8 cellular contexts compared by ENCODE assay signal in genomic region chr3:184260571-184261269, GRCh38. TPM values are rescaled to one million over a fixed set of nuclear protein-coding genes. Genes with fewer than 3 reads are reported as not detected.
A peak's percentile ranks its signal among the peaks of the same experiment; 100 is the strongest.
DNase-seq lines count a peak whose midpoint lies in the region; ATAC-seq, FAIRE-seq and TF ChIP-seq lines count a peak whose summit lies in the region.

No MANE protein-coding gene starts in this region.

- WGBS in H1 (ENCODE audit: extremely low coverage in 1 of 2, insufficient coverage in 1 of 2, insufficient read length in 1 of 2, insufficient replicate concordance in 2 of 2, low coverage in 1 of 2, low lambda C conversion rate in 2 of 2, missing lambda C conversion rate in 1 of 2), 2 experiments, result 2% methylated on average over 43 of the region's 55 CpGs; no CpG with 5 or more reads in 1 of the 2 experiments

- no peaks in the 10 kb centered on the region; the same call in 1 of the 2 replicates for H3K27me3 ChIP-seq in Panc1 (ENCODE audit: control insufficient read depth, insufficient read depth, low read length)
- H3K27me3 ChIP-seq in H1 (replicated peaks in 1 of 4; ENCODE audit: control insufficient read depth in 3 of 4, extremely low read depth in 1 of 4, insufficient read depth in 3 of 4, low read length in 3 of 4), result peaks cover 7 to 50% (median 38%) of the 10 kb centered on the region in 4 experiments

- intact Hi-C loops in Panc1 (cut with micrococcal nuclease; ENCODE audit: unreplicated experiment), result no loop called here

- no peak overlapping the region; the same call in 1 of the 2 replicates for H2AFZ ChIP-seq in H1 (ENCODE audit: low read length)

- no peak overlapping the region for H4K91ac ChIP-seq in H1 (replicated peaks; ENCODE audit: insufficient read length, low read length)

- peak; percentile 1; the same call in 1 of the 2 replicates for ATAC-seq in Panc1

- H3K14ac ChIP-seq in H1 (ENCODE audit: insufficient read length), result no peak overlapping the region

- peak overlapping the region; percentile 89 to 97 for H3K4me2 ChIP-seq in H1 (ENCODE audit: insufficient read depth in 1 of 2, low read depth in 2 of 2, low read length in 2 of 2)

- TF ChIP-seq EP300 in H1 (IDR thresholded peaks at IDR 0.05; ENCODE audit: borderline replicate concordance in 1 of 2, low read depth in 2 of 2, low read length in 2 of 2), result no peak

- in situ Hi-C loops in Panc1 (cut with HindIII; ENCODE audit: low pct_unique_long_range_greater_than_20kb, low sequenced_read_pairs), result no loop called here

- no peaks in the 10 kb centered on the region for H3K79me2 ChIP-seq in H1 (ENCODE audit: control insufficient read depth in 1 of 2, insufficient read depth in 2 of 2, low read length in 2 of 2)

- H2AK5ac ChIP-seq in H1 (ENCODE audit: low read depth, low read length), result no peak overlapping the region

- peak overlapping the region; percentile 38; the same call in 1 of the 2 replicates for H4K8ac ChIP-seq in H1 (ENCODE audit: extremely low read depth, insufficient read depth, low read length)

- no peak overlapping the region for H2BK12ac ChIP-seq in H1 (ENCODE audit: low read depth, low read length)

- BruUV-seq in Panc1 (replicated peaks; lab: Mats Ljungman, UMichigan), result no TSS peak

- no peak overlapping the region for H2BK15ac ChIP-seq in H1 (ENCODE audit: low read length)

- CTCF ChIA-PET in Panc1 (lab: Charles Lee) (interaction anchor here (0.6 to 1.8 kb wide), 2 partner anchors 11 to 403 kb away, joined by 4 to 5 read pairs; partner anchors contain the start of gene EEF1AKMT4), H1 (lab: Charles Lee; ENCODE audit: partially characterized antibody) (interaction anchor here (0.7 to 14.0 kb wide), 9 partner anchors 11 to 356 kb away, joined by 3 to 136 read pairs (median 4); partner anchors contain the start of genes EEF1AKMT4 and VWA5B2)

- H3K4ac ChIP-seq in H1 (replicated peaks; ENCODE audit: insufficient read length, low read depth, low read length), result no peak overlapping the region

- H3K27ac ChIP-seq in Panc1 (ENCODE audit: low read length), result no peak overlapping the region
- no peak overlapping the region for H3K27ac ChIP-seq in H1 (ENCODE audit: low read depth, low read length)

- H3K9me3 ChIP-seq in Panc1 (ENCODE audit: control insufficient read depth, insufficient read depth, low read depth, low read length) (no peaks in the 10 kb centered on the region), H1 (ENCODE audit: insufficient read depth in 2 of 2, low read depth in 1 of 2, low read length in 1 of 2) (no peaks in the 10 kb centered on the region)

- no peak overlapping the region for H3K23ac ChIP-seq in H1 (ENCODE audit: insufficient read length)

- no peak overlapping the region for H2BK5ac ChIP-seq in H1 (ENCODE audit: low read depth, low read length)

- DNase-seq in NCI-H146 (lab: John Stamatoyannopoulos, UW) (peak; percentile 63), NCI-H146 treated with DMSO at 0.1 percent for 48 hours (lab: John Stamatoyannopoulos, UW; ENCODE audit: unreplicated experiment) (no peak), Panc1 (ENCODE audit: low read depth, low spot score) (no peak), H1 (ENCODE audit: low read depth in 1 of 2, low spot score in 2 of 2) (peak in 1 of 2 experiments; percentile 79), retina (peak; percentile 75), kidney glomerular epithelial cell (lab: John Stamatoyannopoulos, UW) (no peak), NCI-H2196 (lab: John Stamatoyannopoulos, UW; ENCODE audit: unreplicated experiment) (no peak), HUDEP-2 (lab: John Stamatoyannopoulos, UW; ENCODE audit: unreplicated experiment in 76 of 76) (no peak)

- H4K20me1 ChIP-seq in H1 (replicated peaks in 1 of 2; ENCODE audit: control insufficient read depth in 1 of 2, insufficient read depth in 2 of 2, low read length in 2 of 2), result peaks cover 14 to 19% of the 10 kb centered on the region in 2 experiments

- POLR2A ChIA-PET in Panc1 (lab: Charles Lee), result interaction anchor here (0.6 kb wide), 1 partner anchor 112 kb away, joined by 6 read pairs; no protein-coding TSS in a partner anchor
- POLR2A ChIA-PET in H1 (lab: Charles Lee; ENCODE audit: partially characterized antibody), result interaction anchor here (0.6 to 3.1 kb wide), 13 partner anchors 11 to 126 kb away, joined by 3 to 9 read pairs (median 6); partner anchors contain the start of genes ABCF3, ALG3, ECE2 and EEF1AKMT4

- H3K79me1 ChIP-seq in H1 (ENCODE audit: low read depth, low read length), result no peaks in the 10 kb centered on the region

- H3K56ac ChIP-seq in H1 (replicated peaks; ENCODE audit: insufficient read length, low read depth, low read length), result no peak overlapping the region

- no peak overlapping the region for H4K5ac ChIP-seq in H1 (ENCODE audit: insufficient read length, low read depth, low read length)

- TF ChIP-seq CTCF in Panc1 (IDR thresholded peaks at IDR 0.05) (no peak), H1 (IDR thresholded peaks at IDR 0.05; ENCODE audit: control extremely low read depth in 1 of 3, insufficient read depth in 1 of 3, low read depth in 1 of 3, low read length in 3 of 3) (no peak; a peak in 1 of 4 replicates)

- no peak overlapping the region for H2BK120ac ChIP-seq in H1 (replicated peaks; ENCODE audit: low read depth, low read length)

- H3K4me1 ChIP-seq in Panc1 (ENCODE audit: control insufficient read depth, insufficient read depth, low read length) (0 out of 2 replicates have a peak, but pooled peaks cover 4% of the 10 kb centered on the region), H1 (replicated peaks in 1 of 4; ENCODE audit: control insufficient read depth in 3 of 4, insufficient read depth in 4 of 4, low read length in 3 of 4) (peaks cover 0 to 17% (median 8%) of the 10 kb centered on the region in 4 experiments; a peak in 4 of 7 replicates)

- H3K9ac ChIP-seq in H1 (replicated peaks in 1 of 4; ENCODE audit: extremely low read depth in 1 of 4, low read depth in 3 of 4, low read length in 3 of 4), result peak overlapping the region in 2 of 4 experiments; percentile 37 to 62; a peak in 4 of 7 replicates

- no peak overlapping the region for H2BK20ac ChIP-seq in H1 (ENCODE audit: low read length)

- peak overlapping the region; percentile 47 to 54 for H3K4me3 ChIP-seq in Panc1 (ENCODE audit: low read depth in 2 of 2, low read length in 2 of 2)
- peak overlapping the region; percentile 36 to 84 (median 58) for H3K4me3 ChIP-seq in H1 (ENCODE audit: extremely low read depth in 1 of 4, insufficient read depth in 2 of 4, low read depth in 3 of 4, low read length in 4 of 4)

- peaks cover 22% of the 10 kb centered on the region for H3K23me2 ChIP-seq in H1 (ENCODE audit: low read depth, low read length)

- no peak for FAIRE-seq in H1 (lab: Jason Lieb, UNC)

- TF ChIP-seq POLR2A in H1 (IDR thresholded peaks at IDR 0.05; ENCODE audit: control extremely low read depth in 1 of 2, low read depth in 2 of 2, low read length in 2 of 2), result no peak

- H3K36me3 ChIP-seq in Panc1 (ENCODE audit: control insufficient read depth, insufficient read depth, low read length) (no peaks in the 10 kb centered on the region), H1 (ENCODE audit: control insufficient read depth in 2 of 4, insufficient read depth in 4 of 4, low read length in 3 of 4) (no peaks in the 10 kb centered on the region)

- no peak for TF ChIP-seq RAD21 in H1 (IDR thresholded peaks at IDR 0.05 in 1 of 2, conservative IDR thresholded peaks at IDR 0.05 in 1 of 2; ENCODE audit: low read depth in 2 of 2, low read length in 2 of 2)

- H3K18ac ChIP-seq in H1 (ENCODE audit: extremely low read depth, low read length), result no peak overlapping the region; the same call in 1 of the 2 replicates

RNA-seq across cellular contexts. Expression of gene CAMK2N2, which starts 0.6 kb away (rescaled TPM):
- 5.7 TPM for total RNA-seq in Panc1 (2021; ENCODE audit: unreplicated experiment)
- polyA plus RNA-seq in Panc1 (2012; ENCODE audit: insufficient read length), result 4.3 TPM
- total RNA-seq in H1 (2021; fragmentation: NEBNext Ultra II Directional; extraction: Animal tissue kit (Norgen Biotek cat#: 25700)), result 16.9 and 17.7 TPM in 2 replicates
- 4.0 and 6.1 TPM in 2 replicates for polyA plus RNA-seq in H1 (2011; rRNA removed)
- polyA plus RNA-seq in H1 (2011; cell fraction: cytosol; rRNA removed), result 1.9 TPM
- 5.2 TPM for polyA plus RNA-seq in H1 (2011; cell fraction: nucleus; rRNA removed)
- 7.8 to 12.7 TPM (median 9.4 TPM) in 4 replicates for polyA plus RNA-seq in H1 (2012, experiment 1 of 2)
- polyA plus RNA-seq in H1 (2012, experiment 2 of 2), result 8.9 TPM
- 11.5 TPM for polyA plus RNA-seq in H1 (2013, experiment 1 of 2)
- 11.3 TPM for polyA plus RNA-seq in H1 (2013, experiment 2 of 2)
- polyA minus RNA-seq in H1 (2011; rRNA and poly(A)+ RNA removed), result 1.9 and 2.3 TPM in 2 replicates
- 3.6 TPM for polyA minus RNA-seq in H1 (2011; cell fraction: cytosol; rRNA and poly(A)+ RNA removed)
- 1.7 TPM for polyA minus RNA-seq in H1 (2011; cell fraction: nucleus; rRNA and poly(A)+ RNA removed)

RNA-seq across cellular contexts. Expression of gene EEF1AKMT4, which starts 11.2 kb away (rescaled TPM):
- total RNA-seq in Panc1 (2021; ENCODE audit: unreplicated experiment), result 10.7 TPM
- polyA plus RNA-seq in Panc1 (2012; ENCODE audit: insufficient read length), result 10.8 TPM
- 9.3 and 9.6 TPM in 2 replicates for total RNA-seq in H1 (2021; fragmentation: NEBNext Ultra II Directional; extraction: Animal tissue kit (Norgen Biotek cat#: 25700))
- polyA plus RNA-seq in H1 (2011; rRNA removed), result 30.1 and 39.0 TPM in 2 replicates
- polyA plus RNA-seq in H1 (2011; cell fraction: cytosol; rRNA removed), result 22.5 TPM
- polyA plus RNA-seq in H1 (2011; cell fraction: nucleus; rRNA removed), result 24.0 TPM
- polyA plus RNA-seq in H1 (2012, experiment 1 of 2), result 13.8 to 18.0 TPM (median 15.3 TPM) in 4 replicates
- 17.6 TPM for polyA plus RNA-seq in H1 (2012, experiment 2 of 2)
- 6.7 TPM for polyA plus RNA-seq in H1 (2013, experiment 1 of 2)
- polyA plus RNA-seq in H1 (2013, experiment 2 of 2), result 6.7 TPM
- polyA minus RNA-seq in H1 (2011; rRNA and poly(A)+ RNA removed), result 14.7 and 16.9 TPM in 2 replicates
- 4.8 TPM for polyA minus RNA-seq in H1 (2011; cell fraction: cytosol; rRNA and poly(A)+ RNA removed)
- polyA minus RNA-seq in H1 (2011; cell fraction: nucleus; rRNA and poly(A)+ RNA removed), result 10.6 TPM

RNA-seq across cellular contexts. Expression of gene ALG3, which starts 12.0 kb away (rescaled TPM):
- total RNA-seq in Panc1 (2021; ENCODE audit: unreplicated experiment), result 72.7 TPM
- polyA plus RNA-seq in Panc1 (2012; ENCODE audit: insufficient read length), result 73.2 TPM
- total RNA-seq in H1 (2021; fragmentation: NEBNext Ultra II Directional; extraction: Animal tissue kit (Norgen Biotek cat#: 25700)), result 54.6 and 56.7 TPM in 2 replicates
- polyA plus RNA-seq in H1 (2011; rRNA removed), result 148 and 184 TPM in 2 replicates
- 76.8 TPM for polyA plus RNA-seq in H1 (2011; cell fraction: cytosol; rRNA removed)
- 137 TPM for polyA plus RNA-seq in H1 (2011; cell fraction: nucleus; rRNA removed)
- polyA plus RNA-seq in H1 (2012, experiment 1 of 2), result 56.2 to 78.3 TPM (median 75.9 TPM) in 4 replicates
- 105 TPM for polyA plus RNA-seq in H1 (2012, experiment 2 of 2)
- 104 TPM for polyA plus RNA-seq in H1 (2013, experiment 1 of 2)
- 114 TPM for polyA plus RNA-seq in H1 (2013, experiment 2 of 2)
- polyA minus RNA-seq in H1 (2011; rRNA and poly(A)+ RNA removed), result 155 and 187 TPM in 2 replicates
- 57.0 TPM for polyA minus RNA-seq in H1 (2011; cell fraction: cytosol; rRNA and poly(A)+ RNA removed)
- polyA minus RNA-seq in H1 (2011; cell fraction: nucleus; rRNA and poly(A)+ RNA removed), result 99.3 TPM

RNA-seq across cellular contexts. Expression of gene ECE2, which starts 15.1 kb away (rescaled TPM):
- total RNA-seq in Panc1 (2021; ENCODE audit: unreplicated experiment), result not detected
- not detected for polyA plus RNA-seq in Panc1 (2012; ENCODE audit: insufficient read length)
- total RNA-seq in H1 (2021; fragmentation: NEBNext Ultra II Directional; extraction: Animal tissue kit (Norgen Biotek cat#: 25700)), result 0.48 and 0.86 TPM in 2 replicates
- 0.44 and 0.86 TPM in 2 replicates for polyA plus RNA-seq in H1 (2011; rRNA removed)
- polyA plus RNA-seq in H1 (2011; cell fraction: cytosol; rRNA removed), result 0.59 TPM
- 4.1 TPM for polyA plus RNA-seq in H1 (2011; cell fraction: nucleus; rRNA removed)
- 0.52 to 1.1 TPM (median 0.85 TPM) in 4 replicates for polyA plus RNA-seq in H1 (2012, experiment 1 of 2)
- 0.91 TPM for polyA plus RNA-seq in H1 (2012, experiment 2 of 2)
- 0.34 TPM for polyA plus RNA-seq in H1 (2013, experiment 1 of 2)
- 0.35 TPM for polyA plus RNA-seq in H1 (2013, experiment 2 of 2)
- 0.46 and 0.91 TPM in 2 replicates for polyA minus RNA-seq in H1 (2011; rRNA and poly(A)+ RNA removed)
- not detected for polyA minus RNA-seq in H1 (2011; cell fraction: cytosol; rRNA and poly(A)+ RNA removed)
- 1.7 TPM for polyA minus RNA-seq in H1 (2011; cell fraction: nucleus; rRNA and poly(A)+ RNA removed)

RNA-seq across cellular contexts. Expression of gene VWA5B2, which starts 31.3 kb away (rescaled TPM):
- 0.28 TPM for total RNA-seq in Panc1 (2021; ENCODE audit: unreplicated experiment)
- 0.58 TPM for polyA plus RNA-seq in Panc1 (2012; ENCODE audit: insufficient read length)
- 0.50 and 0.56 TPM in 2 replicates for total RNA-seq in H1 (2021; fragmentation: NEBNext Ultra II Directional; extraction: Animal tissue kit (Norgen Biotek cat#: 25700))
- 0.53 and 0.88 TPM in 2 replicates for polyA plus RNA-seq in H1 (2011; rRNA removed)
- 0.37 TPM for polyA plus RNA-seq in H1 (2011; cell fraction: cytosol; rRNA removed)
- polyA plus RNA-seq in H1 (2011; cell fraction: nucleus; rRNA removed), result 3.0 TPM
- 0.29 to 0.72 TPM (median 0.41 TPM) in 4 replicates for polyA plus RNA-seq in H1 (2012, experiment 1 of 2)
- 0.70 TPM for polyA plus RNA-seq in H1 (2012, experiment 2 of 2)
- 0.28 TPM for polyA plus RNA-seq in H1 (2013, experiment 1 of 2)
- polyA plus RNA-seq in H1 (2013, experiment 2 of 2), result 0.17 TPM
- polyA minus RNA-seq in H1 (2011; rRNA and poly(A)+ RNA removed), result 0.41 and 0.44 TPM in 2 replicates
- 0.37 TPM for polyA minus RNA-seq in H1 (2011; cell fraction: cytosol; rRNA and poly(A)+ RNA removed)
- polyA minus RNA-seq in H1 (2011; cell fraction: nucleus; rRNA and poly(A)+ RNA removed), result 1.5 TPM

Comparison
In these comparisons a context has a peak if more than half of its experiments do, and no peak if none do; other contexts are left out.
1. DNase-seq: peak in NCI-H146 (single experiment) and retina (single experiment); none in NCI-H146 treated with DMSO at 0.1 percent for 48 hours (single experiment), Panc1 (single experiment), kidney glomerular epithelial cell (single experiment), NCI-H2196 (single experiment) and HUDEP-2 (0 of 76).